8 cellular contexts compared by ENCODE assay signal in genomic region chr1:222618001-222618879, GRCh38. TPM values are rescaled to one million over a fixed set of nuclear protein-coding genes. Genes with fewer than 3 reads are reported as not detected.
DNase-seq lines count a peak whose midpoint lies in the region; ATAC-seq and TF ChIP-seq lines count a peak whose summit lies in the region.

Gene MIA3 (plus strand): TSS chr1:222618097. CDS start chr1:222618111, 14 bp downstream.

- TF ChIP-seq POLR2A in transverse colon (IDR thresholded peaks at IDR 0.05) = no peak

- H3K4me1 ChIP-seq in transverse colon = peaks cover 4 to 48% (median 14%) of the 10 kb centered on the region in 4 donors

- DNase-seq in DMS114 treated with DMSO at 0.1 percent for 48 hours (lab: John Stamatoyannopoulos, UW; ENCODE audit: unreplicated experiment) = peak; percentile 32
- DNase-seq in HUDEP-2 (lab: John Stamatoyannopoulos, UW; ENCODE audit: unreplicated experiment in 76 of 76) = peak in 39 of 76 experiments; percentile 33 to 90 (median 68)
- DNase-seq in SHP77 treated with DMSO at 0.1 percent for 48 hours (lab: John Stamatoyannopoulos, UW) = peak; percentile 40
- DNase-seq in activated naive CD4-positive, alpha-beta T cell treated with Interleukin-2 at 50 U/mL for 16 hours = peak; percentile 73
- peak; percentile 79 for DNase-seq in globus pallidus (ENCODE audit: low spot score)
- peak; percentile 61 for DNase-seq in omental fat pad (ENCODE audit: low spot score)
- peak; percentile 34 for DNase-seq in transverse colon

- H3K27me3 ChIP-seq in transverse colon = peaks cover 6% of the 10 kb centered on the region

- H3K9me3 ChIP-seq in transverse colon = no peaks in the 10 kb centered on the region

- in situ Hi-C loops in transverse colon (cut with MboI; ENCODE audit: low pct_ligation_motif_present in 1 of 4, low pct_unique_long_range_greater_than_20kb in 1 of 4, low sequenced_read_pairs in 3 of 4) = no loop called here

- WGBS in transverse colon (ENCODE audit: low coverage in 1 of 2), 2 donors = 0% methylated on average over 24 of the region's 81 CpGs; no CpG with 5 or more reads in 1 of the 2 donors

- ATAC-seq in GM21381 (IDR thresholded peaks at IDR 0.05; ENCODE audit: unreplicated experiment) (peak; percentile 50), omental fat pad (ENCODE audit: low FRiP score) (peak; percentile 53)

- intact Hi-C loops in transverse colon (cut with DNase I; ENCODE audit: low total_unique reads) = no loop called here

- peak within 1 kb of the TSS; percentile 84 to 95 (median 92) for H3K27ac ChIP-seq in transverse colon

- no peaks in the 10 kb centered on the region for H3K36me3 ChIP-seq in transverse colon

- TF ChIP-seq EP300 in transverse colon (IDR thresholded peaks at IDR 0.05; ENCODE audit: low read depth) = no peak

- TF ChIP-seq CTCF in omental fat pad (IDR thresholded peaks at IDR 0.05) (no peak), transverse colon (IDR thresholded peaks at IDR 0.05) (no peak)

- H3K4me3 ChIP-seq in transverse colon = peak within 1 kb of the TSS; percentile 67 to 100 (median 98)

RNA-seq across cellular contexts. Expression of gene MIA3, which starts in this region (rescaled TPM):
- 10 to 100 TPM; 33.3 to 98.2 (median 52.4) TPM for total RNA-seq in omental fat pad
- 100 to 1,000 TPM in 1 of 4 donors, 10 to 100 TPM in 3; 39.2 to 185 (median 49.1) TPM for total RNA-seq in transverse colon

Comparison
In these comparisons a context has a peak if more than half of its experiments do, and no peak if none do; other contexts are left out.
1. Peak in every context shown above with its lines: DNase-seq, ATAC-seq, H3K4me3 ChIP-seq and H3K27ac ChIP-seq.